13 cellular contexts compared by ENCODE assay signal in the genomic region with DNA sequence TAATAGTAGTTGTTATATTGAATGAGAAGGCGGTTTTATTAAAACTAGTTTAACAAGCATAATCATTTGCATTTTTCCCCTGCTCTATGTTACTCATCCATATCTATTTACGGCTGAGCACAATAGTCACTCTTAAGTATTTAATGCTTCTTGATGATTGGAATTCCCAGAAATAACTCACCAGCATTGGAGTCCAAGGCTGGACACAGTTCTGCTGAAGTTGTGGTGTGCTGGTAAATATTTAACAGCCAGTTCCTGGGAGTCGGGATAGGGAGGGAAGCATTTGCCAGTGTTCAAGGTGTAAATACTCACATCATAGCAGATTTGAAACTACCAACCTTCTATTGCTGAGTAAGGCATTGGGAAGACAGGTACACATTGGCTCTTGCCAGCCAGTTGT.
A peak's percentile ranks its signal among the peaks of the same experiment; 100 is the strongest.
DNase-seq lines count a peak whose midpoint lies in the region; ATAC-seq and TF ChIP-seq lines count a peak whose summit lies in the region.
"Had no signal": no experiment of that assay in that cellular context is flagged by ENCODE, and none has a peak within 500 bp of the region (broad histone marks: within the 10 kb centered on the region; RNA-seq: fewer than 3 reads in every experiment).

No MANE protein-coding gene starts in this region.

- ATAC-seq in gastrocnemius medialis: no peak

- TF ChIP-seq CTCF in brain microvascular endothelial cell (IDR thresholded peaks at IDR 0.05; ENCODE audit: low read depth, low read length, missing control alignments) (no peak), dorsolateral prefrontal cortex (IDR thresholded peaks at IDR 0.05 in 54 of 56, conservative IDR thresholded peaks at IDR 0.05 in 2 of 56; ENCODE audit: low read depth in 1 of 56, partially characterized antibody in 56 of 56) (no peak), gastrocnemius medialis (IDR thresholded peaks at IDR 0.05 in 4 of 5, conservative IDR thresholded peaks at IDR 0.05 in 1 of 5) (no peak)

- TF ChIP-seq POLR2A in gastrocnemius medialis (IDR thresholded peaks at IDR 0.05): no peak

- H3K4me1 ChIP-seq in gastrocnemius medialis: no peaks in the 10 kb centered on the region
- H3K4me1 ChIP-seq: parathyroid adenoma had no signal

- DNase-seq in AG20443 (ENCODE audit: low spot score) (peak; percentile 31), LoVo (ENCODE audit: low spot score) (peak; percentile 46), brain microvascular endothelial cell (peak; percentile 26), left kidney (ENCODE audit: low read depth, low spot score) (peak; percentile 77), dorsolateral prefrontal cortex (no peak), gastrocnemius medialis (no peak), iPS-NIHi7 (ENCODE audit: extremely low spot score) (no peak), cardiac septum (ENCODE audit: low spot score) (no peak)
- DNase-seq: activated naive CD4-positive, alpha-beta T cell treated with anti-CD3 and anti-CD28 coated beads, Interleukin-2, amount 50 U/mL, for 16 hours; DMS79 treated with DMSO at 0.1 percent for 48 hours; esophagus squamous epithelium; NCI-H1092 treated with DMSO at 0.1 percent for 48 hours had no signal

- intact Hi-C loops in dorsolateral prefrontal cortex (cut with DNase I): no loop called here
- intact Hi-C loops in gastrocnemius medialis (cut with DNase I; ENCODE audit: low total_unique reads): no loop called here
- intact Hi-C loops in cardiac septum (cut with DNase I): no loop called here

- H3K36me3 ChIP-seq in brain microvascular endothelial cell (replicated peaks) (no peaks in the 10 kb centered on the region), gastrocnemius medialis (no peaks in the 10 kb centered on the region)
- H3K36me3 ChIP-seq: esophagus squamous epithelium had no signal

- no peaks in the 10 kb centered on the region for H3K27me3 ChIP-seq in brain microvascular endothelial cell (replicated peaks)
- peaks cover 0 to 17% (median 0%) of the 10 kb centered on the region in 45 donors for H3K27me3 ChIP-seq in dorsolateral prefrontal cortex
- no peaks in the 10 kb centered on the region for H3K27me3 ChIP-seq in gastrocnemius medialis

- H3K4me3 ChIP-seq in brain microvascular endothelial cell (ENCODE audit: low read depth, low read length): no peak overlapping the region
- H3K4me3 ChIP-seq in dorsolateral prefrontal cortex: no peak overlapping the region
- H3K4me3 ChIP-seq in gastrocnemius medialis: no peak overlapping the region
- H3K4me3 ChIP-seq: esophagus squamous epithelium had no signal

- H3K27ac ChIP-seq in brain microvascular endothelial cell (peak overlapping the region; percentile 97), dorsolateral prefrontal cortex (no peak overlapping the region), gastrocnemius medialis (no peak overlapping the region)
- H3K27ac ChIP-seq: esophagus squamous epithelium, parathyroid adenoma had no signal

- in situ Hi-C loops in brain microvascular endothelial cell (cut with HindIII; ENCODE audit: low pct_ligation_motif_present, low sequenced_read_pairs) (no loop called here), gastrocnemius medialis (cut with MboI; ENCODE audit: low sequenced_read_pairs in 4 of 4) (no loop called here)

- no peaks in the 10 kb centered on the region for H3K9me3 ChIP-seq in gastrocnemius medialis
- H3K9me3 ChIP-seq: esophagus squamous epithelium had no signal

Comparison
In these comparisons a context has a peak if more than half of its experiments do, and no peak if none do; other contexts are left out.
1. DNase-seq: peak in AG20443 (single experiment), LoVo (single experiment), brain microvascular endothelial cell (single experiment) and left kidney (single experiment); none in dorsolateral prefrontal cortex (0 of 10), gastrocnemius medialis (0 of 2), iPS-NIHi7 (single experiment) and cardiac septum (single experiment).